Comparison of ENCODE assay signal across 1 cellular context in genomic region chr5:176591667-176592066, GRCh38.
TF ChIP-seq lines count a peak whose summit lies in the region.
"Not testable (repeated sequence)": the region's sequence is repeated elsewhere in the genome, so short reads cannot be mapped to it uniquely, and the experiment has no call there.

No MANE protein-coding gene starts in this region.

TF ChIP-seq in HepG2, 621 proteins besides CTCF, POLR2A, EP300 and RAD21:
- TF ChIP-seq FOXA1 (IDR thresholded peaks at IDR 0.05): peak; percentile 49; the same call in 1 of the 2 replicates
- TF ChIP-seq FOXA1, SOX6, CREB1, SP1, ZBTB40, FOXP1 (CRISPR knock-in tag; IDR thresholded peaks at IDR 0.05): not testable (repeated sequence)
- TF ChIP-seq SOX6 (IDR thresholded peaks at IDR 0.05): 0 out of 2 replicates have a peak, but pooled peaks have one; percentile 65
- peak; percentile 91 for TF ChIP-seq CREB1 (IDR thresholded peaks at IDR 0.05)
- TF ChIP-seq TRIM22 (IDR thresholded peaks at IDR 0.05): peak; percentile 96; the same call in 1 of the 2 replicates
- peak; percentile 90; the same call in 1 of the 2 replicates for TF ChIP-seq ATM (IDR thresholded peaks at IDR 0.05; ENCODE audit: borderline replicate concordance)
- TF ChIP-seq ARNT (IDR thresholded peaks at IDR 0.05): 0 out of 2 replicates have a peak, but pooled peaks have one; percentile 79
- 0 out of 2 replicates have a peak, but pooled peaks have one; percentile 35 for TF ChIP-seq SP1 (IDR thresholded peaks at IDR 0.05)
- peak; percentile 99 for TF ChIP-seq NONO (IDR thresholded peaks at IDR 0.05)
- TF ChIP-seq NONO (CRISPR knock-in tag; conservative IDR thresholded peaks at IDR 0.05): 0 out of 2 replicates have a peak, but pooled peaks have one; percentile 27
- 0 out of 2 replicates have a peak, but pooled peaks have one; percentile 43 for TF ChIP-seq FOXK2 (IDR thresholded peaks at IDR 0.05)
- TF ChIP-seq ZBTB40 (IDR thresholded peaks at IDR 0.05): peak; percentile 15; the same call in 1 of the 2 replicates
- TF ChIP-seq CENPT (CRISPR knock-in tag; IDR thresholded peaks at IDR 0.05; ENCODE audit: low read depth): 0 out of 2 replicates have a peak, but pooled peaks have one; percentile 32
- peak; percentile 97; the same call in 1 of the 2 replicates for TF ChIP-seq IKZF1 (IDR thresholded peaks at IDR 0.05)
- TF ChIP-seq ZNF318 (CRISPR knock-in tag; IDR thresholded peaks at IDR 0.05): 0 out of 2 replicates have a peak, but pooled peaks have one; percentile 71
- peak; percentile 57; the same call in 1 of the 2 replicates for TF ChIP-seq ZNF589 (CRISPR knock-in tag; conservative IDR thresholded peaks at IDR 0.05)
- TF ChIP-seq SKIL (CRISPR knock-in tag; IDR thresholded peaks at IDR 0.05; ENCODE audit: borderline replicate concordance): peak; percentile 41; the same call in 1 of the 2 replicates
- TF ChIP-seq ZNF780A (CRISPR knock-in tag; IDR thresholded peaks at IDR 0.05): 0 out of 2 replicates have a peak, but pooled peaks have one; percentile 38
- TF ChIP-seq HOXA9 (CRISPR knock-in tag; IDR thresholded peaks at IDR 0.05; ENCODE audit: borderline replicate concordance): 0 out of 2 replicates have a peak, but pooled peaks have one; percentile 62
- peak; percentile 79 for TF ChIP-seq ZNF282 (IDR thresholded peaks at IDR 0.05; ENCODE audit: partially characterized antibody)
- TF ChIP-seq FOXP1 (IDR thresholded peaks at IDR 0.05): peak; percentile 70; the same call in 1 of the 2 replicates
- TF ChIP-seq PLRG1 (conservative IDR thresholded peaks at IDR 0.05): 0 out of 2 replicates have a peak, but pooled peaks have one; percentile 66
